1 cellular context compared by ENCODE assay signal in genomic region chr9:107693620-107694326, GRCh38.
TF ChIP-seq lines count a peak whose summit lies in the region.

No MANE protein-coding gene starts in this region.

TF ChIP-seq in IMR-90, 13 proteins besides CTCF, POLR2A, EP300 and RAD21 (continued from another document):
- TF ChIP-seq RFX5 (IDR thresholded peaks at IDR 0.05; ENCODE audit: low read depth, low read length) (no peak), RCOR1 (IDR thresholded peaks at IDR 0.05; ENCODE audit: insufficient replicate concordance, low read length) (no peak), MAZ (IDR thresholded peaks at IDR 0.05; ENCODE audit: borderline replicate concordance, low read depth, low read length) (no peak), CEBPB (IDR thresholded peaks at IDR 0.05; ENCODE audit: low read depth, low read length) (no peak), FOS (IDR thresholded peaks at IDR 0.05; ENCODE audit: low read depth, low read length) (no peak), BHLHE40 (IDR thresholded peaks at IDR 0.05; ENCODE audit: low read depth, low read length) (no peak)
TF ChIP-seq in IMR-90: peak in this region for 0.
